1 cellular context compared by ENCODE assay signal in genomic region chr2:201135396-201135795, GRCh38.
TF ChIP-seq lines count a peak whose summit lies in the region.

No MANE protein-coding gene starts in this region.

TF ChIP-seq in GM12878, 131 proteins besides CTCF, POLR2A, EP300 and RAD21 (continued from another document and continues in another):
- TF ChIP-seq PKNOX1 (IDR thresholded peaks at IDR 0.05) (peak; percentile 57; the same call in 1 of the 2 replicates), GATAD2B (conservative IDR thresholded peaks at IDR 0.05; ENCODE audit: low read depth) (no peak), CREB1 (IDR thresholded peaks at IDR 0.05; ENCODE audit: low read depth) (no peak), EED (IDR thresholded peaks at IDR 0.05; ENCODE audit: low read depth) (no peak), WRNIP1 (IDR thresholded peaks at IDR 0.05; ENCODE audit: borderline replicate concordance, low read depth, low read length) (no peak), CREM (IDR thresholded peaks at IDR 0.05; ENCODE audit: low read depth) (no peak), RAD51 (IDR thresholded peaks at IDR 0.05) (no peak), SREBF1 (IDR thresholded peaks at IDR 0.05; ENCODE audit: low read length) (no peak), ELK1 (IDR thresholded peaks at IDR 0.05; ENCODE audit: low read depth, low read length) (no peak), BACH1 (IDR thresholded peaks at IDR 0.05; ENCODE audit: borderline replicate concordance) (no peak), KAT2A (conservative IDR thresholded peaks at IDR 0.05; ENCODE audit: control insufficient read depth, low read depth, low read length) (no peak), HDAC6 (IDR thresholded peaks at IDR 0.05; ENCODE audit: unreplicated experiment) (no peak), GABPA (IDR thresholded peaks at IDR 0.05; ENCODE audit: low read depth) (no peak), ZSCAN29 (IDR thresholded peaks at IDR 0.05) (no peak), YY1 (IDR thresholded peaks at IDR 0.05; ENCODE audit: low read depth, low read length) (no peak), JUND (IDR thresholded peaks at IDR 0.05; ENCODE audit: low read depth, low read length) (no peak), NFIC (IDR thresholded peaks at IDR 0.05; ENCODE audit: low read depth, low read length) (no peak), IKZF1 (conservative IDR thresholded peaks at IDR 0.05) (no peak), SRF (IDR thresholded peaks at IDR 0.05; ENCODE audit: low read depth in 2 of 2, low read length in 2 of 2) (no peak), E2F8 (IDR thresholded peaks at IDR 0.05; ENCODE audit: low read depth, partially characterized antibody) (no peak), PAX5 (IDR thresholded peaks at IDR 0.05; ENCODE audit: borderline replicate concordance, low read depth, low read length) (peak; percentile 81), BCL11A (IDR thresholded peaks at IDR 0.05; ENCODE audit: low read depth, low read length) (peak; percentile 7; the same call in 1 of the 2 replicates), TCF7 (IDR thresholded peaks at IDR 0.05; ENCODE audit: borderline replicate concordance) (no peak), ZNF687 (IDR thresholded peaks at IDR 0.05) (no peak), HDAC2 (IDR thresholded peaks at IDR 0.05) (no peak), POU2F2 (IDR thresholded peaks at IDR 0.05; ENCODE audit: borderline replicate concordance, low read depth, low read length) (no peak), CBX3 (IDR thresholded peaks at IDR 0.05; ENCODE audit: borderline replicate concordance, low read depth) (no peak), FOXM1 (IDR thresholded peaks at IDR 0.05; ENCODE audit: low read depth, low read length) (no peak), TAF1 (IDR thresholded peaks at IDR 0.05; ENCODE audit: borderline replicate concordance, low read depth, low read length) (no peak), NRF1 (conservative IDR thresholded peaks at IDR 0.05; ENCODE audit: low read depth, low read length) (no peak), IRF5 (IDR thresholded peaks at IDR 0.05; ENCODE audit: borderline replicate concordance) (no peak), CEBPB (IDR thresholded peaks at IDR 0.05; ENCODE audit: borderline replicate concordance in 1 of 2, low read depth in 2 of 2, low read length in 2 of 2) (no peak)
- TF ChIP-seq, protein P1, sequence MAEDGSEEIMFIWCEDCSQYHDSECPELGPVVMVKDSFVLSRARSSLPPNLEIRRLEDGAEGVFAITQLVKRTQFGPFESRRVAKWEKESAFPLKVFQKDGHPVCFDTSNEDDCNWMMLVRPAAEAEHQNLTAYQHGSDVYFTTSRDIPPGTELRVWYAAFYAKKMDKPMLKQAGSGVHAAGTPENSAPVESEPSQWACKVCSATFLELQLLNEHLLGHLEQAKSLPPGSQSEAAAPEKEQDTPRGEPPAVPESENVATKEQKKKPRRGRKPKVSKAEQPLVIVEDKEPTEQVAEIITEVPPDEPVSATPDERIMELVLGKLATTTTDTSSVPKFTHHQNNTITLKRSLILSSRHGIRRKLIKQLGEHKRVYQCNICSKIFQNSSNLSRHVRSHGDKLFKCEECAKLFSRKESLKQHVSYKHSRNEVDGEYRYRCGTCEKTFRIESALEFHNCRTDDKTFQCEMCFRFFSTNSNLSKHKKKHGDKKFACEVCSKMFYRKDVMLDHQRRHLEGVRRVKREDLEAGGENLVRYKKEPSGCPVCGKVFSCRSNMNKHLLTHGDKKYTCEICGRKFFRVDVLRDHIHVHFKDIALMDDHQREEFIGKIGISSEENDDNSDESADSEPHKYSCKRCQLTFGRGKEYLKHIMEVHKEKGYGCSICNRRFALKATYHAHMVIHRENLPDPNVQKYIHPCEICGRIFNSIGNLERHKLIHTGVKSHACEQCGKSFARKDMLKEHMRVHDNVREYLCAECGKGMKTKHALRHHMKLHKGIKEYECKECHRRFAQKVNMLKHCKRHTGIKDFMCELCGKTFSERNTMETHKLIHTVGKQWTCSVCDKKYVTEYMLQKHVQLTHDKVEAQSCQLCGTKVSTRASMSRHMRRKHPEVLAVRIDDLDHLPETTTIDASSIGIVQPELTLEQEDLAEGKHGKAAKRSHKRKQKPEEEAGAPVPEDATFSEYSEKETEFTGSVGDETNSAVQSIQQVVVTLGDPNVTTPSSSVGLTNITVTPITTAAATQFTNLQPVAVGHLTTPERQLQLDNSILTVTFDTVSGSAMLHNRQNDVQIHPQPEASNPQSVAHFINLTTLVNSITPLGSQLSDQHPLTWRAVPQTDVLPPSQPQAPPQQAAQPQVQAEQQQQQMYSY (CRISPR knock-in tag; IDR thresholded peaks at IDR 0.05), result no peak
- TF ChIP-seq, protein P2, sequence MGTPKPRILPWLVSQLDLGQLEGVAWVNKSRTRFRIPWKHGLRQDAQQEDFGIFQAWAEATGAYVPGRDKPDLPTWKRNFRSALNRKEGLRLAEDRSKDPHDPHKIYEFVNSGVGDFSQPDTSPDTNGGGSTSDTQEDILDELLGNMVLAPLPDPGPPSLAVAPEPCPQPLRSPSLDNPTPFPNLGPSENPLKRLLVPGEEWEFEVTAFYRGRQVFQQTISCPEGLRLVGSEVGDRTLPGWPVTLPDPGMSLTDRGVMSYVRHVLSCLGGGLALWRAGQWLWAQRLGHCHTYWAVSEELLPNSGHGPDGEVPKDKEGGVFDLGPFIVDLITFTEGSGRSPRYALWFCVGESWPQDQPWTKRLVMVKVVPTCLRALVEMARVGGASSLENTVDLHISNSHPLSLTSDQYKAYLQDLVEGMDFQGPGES (IDR thresholded peaks at IDR 0.05), result no peak
- TF ChIP-seq, protein P3, sequence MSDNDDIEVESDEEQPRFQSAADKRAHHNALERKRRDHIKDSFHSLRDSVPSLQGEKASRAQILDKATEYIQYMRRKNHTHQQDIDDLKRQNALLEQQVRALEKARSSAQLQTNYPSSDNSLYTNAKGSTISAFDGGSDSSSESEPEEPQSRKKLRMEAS (IDR thresholded peaks at IDR 0.05; ENCODE audit: low read depth, low read length), result no peak
- TF ChIP-seq, protein P4, sequence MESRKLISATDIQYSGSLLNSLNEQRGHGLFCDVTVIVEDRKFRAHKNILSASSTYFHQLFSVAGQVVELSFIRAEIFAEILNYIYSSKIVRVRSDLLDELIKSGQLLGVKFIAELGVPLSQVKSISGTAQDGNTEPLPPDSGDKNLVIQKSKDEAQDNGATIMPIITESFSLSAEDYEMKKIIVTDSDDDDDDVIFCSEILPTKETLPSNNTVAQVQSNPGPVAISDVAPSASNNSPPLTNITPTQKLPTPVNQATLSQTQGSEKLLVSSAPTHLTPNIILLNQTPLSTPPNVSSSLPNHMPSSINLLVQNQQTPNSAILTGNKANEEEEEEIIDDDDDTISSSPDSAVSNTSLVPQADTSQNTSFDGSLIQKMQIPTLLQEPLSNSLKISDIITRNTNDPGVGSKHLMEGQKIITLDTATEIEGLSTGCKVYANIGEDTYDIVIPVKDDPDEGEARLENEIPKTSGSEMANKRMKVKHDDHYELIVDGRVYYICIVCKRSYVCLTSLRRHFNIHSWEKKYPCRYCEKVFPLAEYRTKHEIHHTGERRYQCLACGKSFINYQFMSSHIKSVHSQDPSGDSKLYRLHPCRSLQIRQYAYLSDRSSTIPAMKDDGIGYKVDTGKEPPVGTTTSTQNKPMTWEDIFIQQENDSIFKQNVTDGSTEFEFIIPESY (IDR thresholded peaks at IDR 0.05), result no peak
- TF ChIP-seq, protein P5, sequence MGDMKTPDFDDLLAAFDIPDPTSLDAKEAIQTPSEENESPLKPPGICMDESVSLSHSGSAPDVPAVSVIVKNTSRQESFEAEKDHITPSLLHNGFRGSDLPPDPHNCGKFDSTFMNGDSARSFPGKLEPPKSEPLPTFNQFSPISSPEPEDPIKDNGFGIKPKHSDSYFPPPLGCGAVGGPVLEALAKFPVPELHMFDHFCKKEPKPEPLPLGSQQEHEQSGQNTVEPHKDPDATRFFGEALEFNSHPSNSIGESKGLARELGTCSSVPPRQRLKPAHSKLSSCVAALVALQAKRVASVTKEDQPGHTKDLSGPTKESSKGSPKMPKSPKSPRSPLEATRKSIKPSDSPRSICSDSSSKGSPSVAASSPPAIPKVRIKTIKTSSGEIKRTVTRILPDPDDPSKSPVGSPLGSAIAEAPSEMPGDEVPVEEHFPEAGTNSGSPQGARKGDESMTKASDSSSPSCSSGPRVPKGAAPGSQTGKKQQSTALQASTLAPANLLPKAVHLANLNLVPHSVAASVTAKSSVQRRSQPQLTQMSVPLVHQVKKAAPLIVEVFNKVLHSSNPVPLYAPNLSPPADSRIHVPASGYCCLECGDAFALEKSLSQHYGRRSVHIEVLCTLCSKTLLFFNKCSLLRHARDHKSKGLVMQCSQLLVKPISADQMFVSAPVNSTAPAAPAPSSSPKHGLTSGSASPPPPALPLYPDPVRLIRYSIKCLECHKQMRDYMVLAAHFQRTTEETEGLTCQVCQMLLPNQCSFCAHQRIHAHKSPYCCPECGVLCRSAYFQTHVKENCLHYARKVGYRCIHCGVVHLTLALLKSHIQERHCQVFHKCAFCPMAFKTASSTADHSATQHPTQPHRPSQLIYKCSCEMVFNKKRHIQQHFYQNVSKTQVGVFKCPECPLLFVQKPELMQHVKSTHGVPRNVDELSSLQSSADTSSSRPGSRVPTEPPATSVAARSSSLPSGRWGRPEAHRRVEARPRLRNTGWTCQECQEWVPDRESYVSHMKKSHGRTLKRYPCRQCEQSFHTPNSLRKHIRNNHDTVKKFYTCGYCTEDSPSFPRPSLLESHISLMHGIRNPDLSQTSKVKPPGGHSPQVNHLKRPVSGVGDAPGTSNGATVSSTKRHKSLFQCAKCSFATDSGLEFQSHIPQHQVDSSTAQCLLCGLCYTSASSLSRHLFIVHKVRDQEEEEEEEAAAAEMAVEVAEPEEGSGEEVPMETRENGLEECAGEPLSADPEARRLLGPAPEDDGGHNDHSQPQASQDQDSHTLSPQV (IDR thresholded peaks at IDR 0.05), result no peak
